In genomic region chr14:95700221-95700976, GRCh38 we compare ENCODE assay signal across 19 cellular contexts. TPM values are rescaled to one million over a fixed set of nuclear protein-coding genes. Genes with fewer than 3 reads are reported as not detected.
A peak's percentile ranks its signal among the peaks of the same experiment; 100 is the strongest.
DNase-seq lines count a peak whose midpoint lies in the region; FAIRE-seq and TF ChIP-seq lines count a peak whose summit lies in the region.
"Had no signal": no experiment of that assay in that cellular context is flagged by ENCODE, and none has a peak within 500 bp of the region (broad histone marks: within the 10 kb centered on the region; RNA-seq: fewer than 3 reads in every experiment).

No MANE protein-coding gene starts in this region.

- no peaks in the 10 kb centered on the region for H3F3A ChIP-seq in smooth muscle cell (ENCODE audit: low read depth)

- DNase-seq in GM12891 (ENCODE audit: insufficient read length, low spot score) (no peak), smooth muscle cell (lab: John Stamatoyannopoulos, UW; ENCODE audit: unreplicated experiment) (no peak), NCI-H2029 treated with DMSO at 0.1 percent for 48 hours (lab: John Stamatoyannopoulos, UW) (no peak)
- no peak for DNase-seq in activated naive CD8-positive, alpha-beta T cell treated with anti-CD3 and anti-CD28 coated beads for 36 hours
- DNase-seq in effector CD4-positive, alpha-beta T cell, result no peak
- no peak for DNase-seq in stimulated activated naive CD4-positive, alpha-beta T cell (lab: John Stamatoyannopoulos, UW)
- DNase-seq: ACHN; BE2C; CD8-positive, alpha-beta memory T cell; HCEC 1CT; KBM-7; NCI-H1092 treated with DMSO at 0.1 percent for 48 hours; NCI-H1694; NCI-H446; NCI-H774; Peyer's patch; Right ventricle myocardium superior had no signal

- no peaks in the 10 kb centered on the region for H3K79me2 ChIP-seq in smooth muscle cell (ENCODE audit: low read depth)

- H3K9me3 Mint-ChIP-seq in activated naive CD8-positive, alpha-beta T cell treated with anti-CD3 and anti-CD28 coated beads for 36 hours, result no peaks in the 10 kb centered on the region

- H3K4me3 ChIP-seq in HUES6 (ENCODE audit: low read depth, low read length), result peak overlapping the region; percentile 27; the same call in 1 of the 2 replicates
- no peak overlapping the region for H3K4me3 ChIP-seq in smooth muscle cell
- H3K4me3 ChIP-seq: Peyer's patch had no signal

- H3K27ac ChIP-seq in HUES6 (ENCODE audit: low read depth, low read length) (no peak overlapping the region), smooth muscle cell (ENCODE audit: low read depth) (no peak overlapping the region)
- H3K27ac ChIP-seq: HL-60 had no signal

- H4K20me1 ChIP-seq in smooth muscle cell (ENCODE audit: low read depth), result no peaks in the 10 kb centered on the region

- H3K27me3 ChIP-seq in HUES6 (ENCODE audit: control insufficient read depth, insufficient read depth, low read length) (peaks cover 84% of the 10 kb centered on the region), smooth muscle cell (ENCODE audit: low read depth) (no peaks in the 10 kb centered on the region)

- H3K27ac Mint-ChIP-seq in activated naive CD8-positive, alpha-beta T cell treated with anti-CD3 and anti-CD28 coated beads for 36 hours, result peak overlapping the region; percentile 12
- H3K27ac Mint-ChIP-seq: CD8-positive, alpha-beta memory T cell had no signal

- no peak for TF ChIP-seq CTCF in smooth muscle cell (IDR thresholded peaks at IDR 0.05; ENCODE audit: borderline replicate concordance, insufficient read depth, poor library complexity, severe bottlenecking)

- FAIRE-seq in GM12891 (lab: Jason Lieb, UNC), result peak; percentile 72

- no peak overlapping the region for H2AFZ ChIP-seq in smooth muscle cell (ENCODE audit: low read depth)

- H3K36me3 ChIP-seq in HUES6 (ENCODE audit: control insufficient read depth, insufficient read depth, low read length) (no peaks in the 10 kb centered on the region), smooth muscle cell (ENCODE audit: low read depth) (no peaks in the 10 kb centered on the region)
- H3K36me3 ChIP-seq: BE2C, Peyer's patch had no signal

- peaks cover 11% of the 10 kb centered on the region for H3K4me1 Mint-ChIP-seq in activated naive CD8-positive, alpha-beta T cell treated with anti-CD3 and anti-CD28 coated beads for 36 hours
- H3K4me1 Mint-ChIP-seq: CD8-positive, alpha-beta memory T cell had no signal

- H3K36me3 Mint-ChIP-seq in activated naive CD8-positive, alpha-beta T cell treated with anti-CD3 and anti-CD28 coated beads for 36 hours, result no peaks in the 10 kb centered on the region
- H3K36me3 Mint-ChIP-seq: CD8-positive, alpha-beta memory T cell had no signal

- H3K4me2 ChIP-seq in smooth muscle cell, result peak overlapping the region; percentile 31

- WGBS in smooth muscle cell (ENCODE audit: low lambda C conversion rate), result 40% methylated on average over 5 of the region's 5 CpGs

- H3K9ac ChIP-seq in HUES6 (ENCODE audit: low read length) (no peak overlapping the region), smooth muscle cell (ENCODE audit: low read depth) (no peak overlapping the region)

- H3K4me1 ChIP-seq in HUES6 (ENCODE audit: control insufficient read depth, insufficient read depth, low read length) (peaks cover 34% of the 10 kb centered on the region), smooth muscle cell (ENCODE audit: low read depth) (peaks cover 25% of the 10 kb centered on the region)
- H3K4me1 ChIP-seq: BE2C, Peyer's patch had no signal

- no peaks in the 10 kb centered on the region for H3K9me3 ChIP-seq in HUES6 (ENCODE audit: control insufficient read depth, insufficient read depth, low read depth, low read length)
- no peaks in the 10 kb centered on the region for H3K9me3 ChIP-seq in smooth muscle cell (replicated peaks; ENCODE audit: low read depth)
- H3K9me3 ChIP-seq: BE2C, Peyer's patch had no signal

- no peak overlapping the region for H3K4me3 Mint-ChIP-seq in activated naive CD8-positive, alpha-beta T cell treated with anti-CD3 and anti-CD28 coated beads for 36 hours
- H3K4me3 Mint-ChIP-seq: CD8-positive, alpha-beta memory T cell had no signal

- TF ChIP-seq POLR2A in GM12891 (IDR thresholded peaks at IDR 0.05; ENCODE audit: low read depth, low read length), result no peak

- H3K27me3 Mint-ChIP-seq in activated naive CD8-positive, alpha-beta T cell treated with anti-CD3 and anti-CD28 coated beads for 36 hours, result peaks cover 48% of the 10 kb centered on the region

TF ChIP-seq in GM12891, 5 proteins besides CTCF, POLR2A, EP300 and RAD21:
- TF ChIP-seq PAX5 (IDR thresholded peaks at IDR 0.05; ENCODE audit: insufficient read depth, low read length, severe bottlenecking), result no peak
- TF ChIP-seq SPI1 (IDR thresholded peaks at IDR 0.05; ENCODE audit: low read depth, low read length), result no peak
- no peak for TF ChIP-seq POLR2AphosphoS5 (IDR thresholded peaks at IDR 0.05; ENCODE audit: low read depth, low read length)
- TF ChIP-seq POU2F2 (IDR thresholded peaks at IDR 0.05; ENCODE audit: low read depth, low read length), result no peak
- no peak for TF ChIP-seq TAF1 (IDR thresholded peaks at IDR 0.05; ENCODE audit: low read depth, low read length)

RNA-seq across cellular contexts. Expression of gene TCL1A, which starts 13.5 kb away (rescaled TPM):
- polyA plus RNA-seq in GM12891 (2012; ENCODE audit: low read depth, missing spikeins), result 49.0 TPM
- 1 to 10 TPM; 2.8 to 3.0 TPM for total RNA-seq in activated naive CD8-positive, alpha-beta T cell treated with anti-CD3 and anti-CD28 coated beads for 36 hours
- not detected in 2 replicates for total RNA-seq in smooth muscle cell
- not detected in 2 replicates for polyA plus RNA-seq in smooth muscle cell
- total RNA-seq: CD8-positive, alpha-beta memory T cell; Right ventricle myocardium superior had no signal
- polyA plus RNA-seq: CD8-positive, alpha-beta memory T cell had no signal

RNA-seq across cellular contexts. Expression of gene TCL1B, which starts 14.2 kb away (rescaled TPM):
- polyA plus RNA-seq in GM12891 (2012; ENCODE audit: low read depth, missing spikeins), result not detected
- not detected for total RNA-seq in activated naive CD8-positive, alpha-beta T cell treated with anti-CD3 and anti-CD28 coated beads for 36 hours
- total RNA-seq in smooth muscle cell, result not detected in 2 replicates
- not detected in 2 replicates for polyA plus RNA-seq in smooth muscle cell
- total RNA-seq: CD8-positive, alpha-beta memory T cell; Peyer's patch; Right ventricle myocardium superior had no signal
- polyA plus RNA-seq: CD8-positive, alpha-beta memory T cell had no signal
